In the genomic region with DNA sequence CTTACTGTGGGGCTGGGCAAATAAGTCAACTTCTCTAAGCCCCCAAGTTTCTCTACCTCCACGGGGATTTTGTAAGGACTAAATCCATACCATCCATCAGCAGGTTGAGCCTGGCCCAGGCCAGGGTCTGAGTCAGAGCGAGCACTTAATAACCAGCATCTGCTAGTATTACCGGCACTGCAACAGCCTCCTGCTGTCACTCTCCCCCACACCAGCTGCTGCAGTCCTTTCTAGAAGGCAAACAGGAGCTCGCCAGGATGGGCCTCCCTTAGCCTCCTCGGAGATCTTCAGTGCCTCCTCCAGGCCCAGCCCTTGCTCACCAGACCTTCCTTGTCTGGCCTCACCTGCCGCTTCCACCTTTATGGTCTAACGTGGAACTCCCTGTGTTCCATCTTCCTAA, we compare ENCODE assay signal across 11 cellular contexts. TPM values are rescaled to one million over a fixed set of nuclear protein-coding genes. Genes with fewer than 3 reads are reported as not detected.
DNase-seq lines count a peak whose midpoint lies in the region; ATAC-seq and TF ChIP-seq lines count a peak whose summit lies in the region.
"Had no signal": no experiment of that assay in that cellular context is flagged by ENCODE, and none has a peak within 500 bp of the region (broad histone marks: within the 10 kb centered on the region; RNA-seq: fewer than 3 reads in every experiment).

No MANE protein-coding gene starts in this region.

- peak overlapping the region in 1 of 2 donors; percentile 44 for H3K27ac Mint-ChIP-seq in T-cell

- peak overlapping the region; percentile 99 for H3K4me3 Mint-ChIP-seq in T-cell

- H3K36me3 Mint-ChIP-seq in T-cell = peaks cover 3% of the 10 kb centered on the region

- DNase-seq in DND-41 (no peak), T-cell (no peak), fibroblast of villous mesenchyme (ENCODE audit: low read depth) (peak; percentile 68), sigmoid colon (no peak), COR-L47 (lab: John Stamatoyannopoulos, UW) (no peak), T-helper 9 cell (no peak)
- DNase-seq: activated gamma-delta T cell; OCI-M1; stimulated activated naive CD8-positive, alpha-beta T cell treated with anti-CD3 and anti-CD28 coated beads, Interleukin-15, Interleukin-2, amounts not matched to agents 100 U/mL and 50 U/mL, for 24 hours had no signal

- POLR2A ChIA-PET in T-cell (lab: Charles Lee) = no interaction called here

- no peak overlapping the region for H3K9ac ChIP-seq in DND-41 (ENCODE audit: low read depth, low read length)

- no peaks in the 10 kb centered on the region for H3K9me3 Mint-ChIP-seq in T-cell

- TF ChIP-seq CTCF in DND-41 (IDR thresholded peaks at IDR 0.05; ENCODE audit: borderline replicate concordance, extremely low read depth, low read length, poor library complexity, severe bottlenecking) (no peak), fibroblast of villous mesenchyme (IDR thresholded peaks at IDR 0.05; ENCODE audit: insufficient read depth, low read depth, low read length) (no peak), sigmoid colon (IDR thresholded peaks at IDR 0.05) (no peak)

- TF ChIP-seq EP300 in sigmoid colon (IDR thresholded peaks at IDR 0.05) = no peak

- H3K4me3 ChIP-seq in DND-41 (ENCODE audit: low read depth in 1 of 2, low read length in 2 of 2) = no peak overlapping the region
- no peak overlapping the region for H3K4me3 ChIP-seq in fibroblast of villous mesenchyme (ENCODE audit: low read depth, low read length)
- H3K4me3 ChIP-seq in sigmoid colon = no peak overlapping the region

- H3K4me1 ChIP-seq in DND-41 (ENCODE audit: insufficient read depth, low read length) (peaks cover 36% of the 10 kb centered on the region), sigmoid colon (peaks cover 0 to 85% (median 76%) of the 10 kb centered on the region in 4 donors)

- no peaks in the 10 kb centered on the region for H3K27me3 ChIP-seq in DND-41 (ENCODE audit: insufficient read depth, low read length, poor library complexity)
- H3K27me3 ChIP-seq in sigmoid colon = no peaks in the 10 kb centered on the region

- WGBS in sigmoid colon, 2 donors = 28 to 64% methylated on average over 7 of the region's 7 CpGs

- H4K20me1 ChIP-seq in DND-41 (ENCODE audit: insufficient read depth, low read length) = peaks cover 75% of the 10 kb centered on the region

- H3K27ac ChIP-seq in DND-41 (ENCODE audit: low read length) (no peak overlapping the region), sigmoid colon (peak overlapping the region; percentile 98 to 100 (median 99))

- no peak overlapping the region for H2AFZ ChIP-seq in DND-41 (ENCODE audit: low read depth, low read length)

- peak overlapping the region; percentile 13; the same call in 1 of the 2 replicates for H3K4me2 ChIP-seq in DND-41 (ENCODE audit: insufficient read depth, low read length)

- H3K79me2 ChIP-seq in DND-41 (ENCODE audit: insufficient read depth, low read length) = peaks cover 80% of the 10 kb centered on the region

- CTCF ChIA-PET in T-cell (lab: Charles Lee) = interaction anchor here in 1 of 2 donors (1.1 kb wide), 1 partner anchor 75 kb away, joined by 3 read pairs; no protein-coding TSS in a partner anchor

- H3K4me1 Mint-ChIP-seq in T-cell = peaks cover 74% of the 10 kb centered on the region in 3 donors

- intact Hi-C loops in sigmoid colon (cut with DNase I) = loop anchor here (2.0 kb wide), 1 partner anchor 187 kb away; no protein-coding TSS in a partner anchor

- no peaks in the 10 kb centered on the region for H3K27me3 Mint-ChIP-seq in T-cell

- ATAC-seq in DND-41 (ENCODE audit: insufficient read depth, low read depth) (no peak), T-cell (replicated peaks in 1 of 4) (no peak), GM18519 (IDR thresholded peaks at IDR 0.05; ENCODE audit: low FRiP score, unreplicated experiment) (no peak), HG02840 (IDR thresholded peaks at IDR 0.05; ENCODE audit: low FRiP score, unreplicated experiment) (no peak)
- ATAC-seq: stimulated activated naive CD8-positive, alpha-beta T cell treated with anti-CD3 and anti-CD28 coated beads, Interleukin-15, Interleukin-2, amounts not matched to agents 100 U/mL and 50 U/mL, for 24 hours had no signal

- H3K9me3 ChIP-seq in DND-41 (ENCODE audit: insufficient read depth, low read length, severe bottlenecking) (no peaks in the 10 kb centered on the region), sigmoid colon (no peaks in the 10 kb centered on the region)

- H3K36me3 ChIP-seq in DND-41 (ENCODE audit: insufficient read depth, low read length) = no peaks in the 10 kb centered on the region; the same call in 1 of the 2 replicates
- no peaks in the 10 kb centered on the region for H3K36me3 ChIP-seq in sigmoid colon

- TF ChIP-seq POLR2A in sigmoid colon (IDR thresholded peaks at IDR 0.05) = no peak

RNA-seq across cellular contexts. Expression of a gene that starts 3.2 kb away (rescaled TPM):
- total RNA-seq in T-cell (100 to 1,000 TPM in 2 of 5 donors, 10 to 100 TPM in 3; 81.1 to 119 (median 86.7) TPM), fibroblast of villous mesenchyme (72.5 and 82.8 TPM in 2 replicates), sigmoid colon (100 to 1,000 TPM in 1 of 4 donors, 10 to 100 TPM in 3; 84.9 to 167 (median 91.8) TPM)
- 100 to 1,000 TPM in 2 of 3 donors, 10 to 100 TPM in 1; 94.2 to 139 (median 109) TPM for polyA plus RNA-seq in sigmoid colon

RNA-seq across cellular contexts. Expression of a gene that starts 27.7 kb away (rescaled TPM):
- 1 to 10 TPM; 2.8 to 5.8 (median 5.4) TPM for total RNA-seq in T-cell
- 2.6 and 3.9 TPM in 2 replicates for total RNA-seq in fibroblast of villous mesenchyme
- 10 to 100 TPM in 1 of 4 donors, 1 to 10 TPM in 3; 4.4 to 10.0 (median 4.7) TPM for total RNA-seq in sigmoid colon
- 10 to 100 TPM in 1 of 3 donors, 1 to 10 TPM in 2; 4.8 to 12.2 (median 8.1) TPM for polyA plus RNA-seq in sigmoid colon

RNA-seq across cellular contexts. Expression of a gene that starts 40.0 kb away (rescaled TPM):
- total RNA-seq in T-cell (not detected), fibroblast of villous mesenchyme (not detected in 2 replicates), sigmoid colon (10 to 100 TPM in 2 of 4 donors, 1 to 10 TPM in 2; 5.9 to 39.9 (median 19.0) TPM)
- polyA plus RNA-seq in sigmoid colon = 1 to 10 TPM in 1 of 3 donors, not detected in 2; 1.1 TPM
